Comparison of ENCODE assay signal across 23 cellular contexts in the genomic region with DNA sequence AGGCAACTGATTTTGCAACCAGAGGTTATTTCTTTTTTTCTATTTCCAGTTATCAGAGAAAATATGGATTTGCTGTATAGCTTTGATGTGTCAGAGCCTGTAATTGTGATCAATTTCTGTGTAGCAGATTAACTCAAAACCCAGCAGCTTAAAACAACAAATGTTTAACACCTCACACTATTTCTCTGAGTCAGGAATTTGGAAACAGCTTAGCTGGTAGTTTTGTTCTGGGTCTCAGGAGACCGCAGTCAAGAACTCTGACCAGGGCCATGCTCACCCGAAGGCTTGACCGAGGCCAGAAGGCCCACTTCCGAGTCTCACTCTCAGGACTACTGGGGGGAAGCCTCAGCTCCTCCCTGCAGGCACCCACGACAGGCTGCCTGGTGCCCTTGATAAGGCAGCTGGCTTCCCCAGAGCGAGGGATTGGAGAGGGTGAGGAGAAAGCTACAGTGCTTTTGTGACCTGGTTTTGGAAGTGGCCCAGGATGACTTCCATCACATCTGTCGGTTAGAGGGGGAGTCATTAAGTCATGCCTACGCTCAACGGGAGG.
DNase-seq lines count a peak whose midpoint lies in the region; ATAC-seq, FAIRE-seq and TF ChIP-seq lines count a peak whose summit lies in the region.
"Had no signal": no experiment of that assay in that cellular context is flagged by ENCODE, and none has a peak within 500 bp of the region (broad histone marks: within the 10 kb centered on the region; RNA-seq: fewer than 3 reads in every experiment).

No MANE protein-coding gene starts in this region.

- peaks cover 2 to 29% (median 16%) of the 10 kb centered on the region in 4 donors for H3K4me1 ChIP-seq in right lobe of liver
- H3K4me1 ChIP-seq: parathyroid adenoma, sigmoid colon had no signal

- no peaks in the 10 kb centered on the region for H3K27me3 ChIP-seq in right lobe of liver
- H3K27me3 ChIP-seq: sigmoid colon had no signal

- no peak for FAIRE-seq in H54 (lab: Jason Lieb, UNC)
- FAIRE-seq: G401.6, GM19239 had no signal

- 47% methylated on average over 8 of the region's 9 CpGs for WGBS in right lobe of liver (ENCODE audit: insufficient coverage, low coverage, low lambda C conversion rate, missing lambda C conversion rate)

- ATAC-seq in right lobe of liver (peak in 2 of 4 donors; percentile 2 to 3), HG03196 (IDR thresholded peaks at IDR 0.05; ENCODE audit: unreplicated experiment) (no peak)
- ATAC-seq: activated naive CD8-positive, alpha-beta T cell treated with anti-CD3 and anti-CD28 coated beads, Interleukin-2, amount 50 U/mL, for 24 hours; SK-N-SH treated with all-trans-retinoic acid at 6 μM for 48 hours had no signal

- H3K36me3 ChIP-seq in right lobe of liver: no peaks in the 10 kb centered on the region
- H3K36me3 ChIP-seq: brain microvascular endothelial cell, sigmoid colon had no signal

- H3K4me3 ChIP-seq in astrocyte of the spinal cord (ENCODE audit: low read depth, low read length): no peak overlapping the region
- H3K4me3 ChIP-seq in right lobe of liver: no peak overlapping the region
- H3K4me3 ChIP-seq: sigmoid colon had no signal

- TF ChIP-seq CTCF in astrocyte of the spinal cord (IDR thresholded peaks at IDR 0.05; ENCODE audit: low read depth, low read length) (no peak), right lobe of liver (IDR thresholded peaks at IDR 0.05) (no peak)

- H3K27ac ChIP-seq in right lobe of liver: peak overlapping the region in 2 of 3 donors; percentile 37 to 56
- H3K27ac ChIP-seq: brain microvascular endothelial cell, epithelial cell of prostate, parathyroid adenoma, sigmoid colon had no signal

- intact Hi-C loops in right lobe of liver (cut with DNase I): no loop called here

- in situ Hi-C loops in astrocyte of the spinal cord (cut with HindIII; ENCODE audit: low sequenced_read_pairs): no loop called here

- TF ChIP-seq POLR2A in right lobe of liver (IDR thresholded peaks at IDR 0.05) (no peak), H54 (IDR thresholded peaks at IDR 0.05; ENCODE audit: low read depth, low read length) (no peak)

- H3K9me3 ChIP-seq in right lobe of liver: no peaks in the 10 kb centered on the region
- H3K9me3 ChIP-seq: sigmoid colon had no signal

- DNase-seq in CMK (ENCODE audit: low read depth) (peak; percentile 15), LHCN-M2 (ENCODE audit: low read depth) (peak; percentile 20), astrocyte of the spinal cord (ENCODE audit: low read depth, low spot score) (peak; percentile 17), right lobe of liver (peak in 1 of 3 donors; percentile 44), Ammon's horn (ENCODE audit: low spot score) (no peak), H54 (ENCODE audit: insufficient read length, low spot score) (no peak), midbrain (lab: John Stamatoyannopoulos, UW) (no peak)
- DNase-seq: activated B cell treated with CpG ODN at 0.5 μM for 24 hours; activated CD4-positive, alpha-beta T cell treated with anti-CD3 and anti-CD28 coated beads, Interleukin-2, amount 50 U/mL, for 48 hours; activated naive CD8-positive, alpha-beta T cell treated with anti-CD3 and anti-CD28 coated beads, Interleukin-2, amount 50 U/mL, for 24 hours; brain microvascular endothelial cell; effector CD4-positive, alpha-beta T cell; NCI-H526; sigmoid colon; stimulated activated CD4-positive, alpha-beta T cell treated with anti-CD3 and anti-CD28 coated beads, Interleukin-15, amount 100 ng/mL, for 24 hours; T-helper 2 cell; trophoblast cell had no signal

Comparison
In these comparisons a context has a peak if more than half of its experiments do, and no peak if none do; other contexts are left out.
1. DNase-seq: peak in CMK (single experiment), LHCN-M2 (single experiment) and astrocyte of the spinal cord (single experiment); none in Ammon's horn (single experiment), H54 (single experiment) and midbrain (single experiment).